In the genomic region with DNA sequence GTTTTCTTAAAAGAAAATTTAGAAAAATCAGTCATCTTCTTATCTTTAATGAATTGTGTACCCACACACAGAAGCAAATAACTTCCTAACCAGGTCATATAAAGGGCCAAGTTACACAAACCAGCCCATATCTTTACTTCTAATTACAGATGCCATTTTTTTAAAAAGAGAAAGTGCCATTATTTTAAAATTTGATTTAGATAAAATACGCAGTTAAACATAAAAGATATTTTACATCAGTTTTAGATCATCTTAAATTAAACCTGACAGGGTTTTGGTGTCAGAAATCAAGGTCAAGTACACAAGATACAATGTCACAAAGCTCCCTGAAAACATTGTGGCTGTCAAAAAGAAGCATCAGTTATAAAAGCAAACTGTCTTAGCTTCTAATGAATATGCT, we compare ENCODE assay signal across 9 cellular contexts.
"Had no signal": no experiment of that assay in that cellular context is flagged by ENCODE, and none has a peak within 500 bp of the region (broad histone marks: within the 10 kb centered on the region; RNA-seq: fewer than 3 reads in every experiment).

No MANE protein-coding gene starts in this region.

- H3K4me3 ChIP-seq: GM23248, HAP-1 had no signal

- H3K9me3 ChIP-seq: HAP-1 had no signal

- H3K36me3 ChIP-seq: HAP-1 had no signal

- H3K4me1 Mint-ChIP-seq: IgD-negative memory B cell had no signal

- H3K27ac ChIP-seq: GM23248, HL-60 had no signal

- H3K4me3 Mint-ChIP-seq: HFFc6, IgD-negative memory B cell had no signal

- H3K36me3 Mint-ChIP-seq: IgD-negative memory B cell had no signal

- DNase-seq: GM23248, GOT3, H7, HFFc6 had no signal

- H2AFZ ChIP-seq: GM23248 had no signal

- H3K4me1 ChIP-seq: HAP-1 had no signal

- ATAC-seq: HCT116, HepG2 had no signal

- H3K27ac Mint-ChIP-seq: HFFc6, IgD-negative memory B cell had no signal

- H3K9ac ChIP-seq: GM23248 had no signal
